In the genomic region with DNA sequence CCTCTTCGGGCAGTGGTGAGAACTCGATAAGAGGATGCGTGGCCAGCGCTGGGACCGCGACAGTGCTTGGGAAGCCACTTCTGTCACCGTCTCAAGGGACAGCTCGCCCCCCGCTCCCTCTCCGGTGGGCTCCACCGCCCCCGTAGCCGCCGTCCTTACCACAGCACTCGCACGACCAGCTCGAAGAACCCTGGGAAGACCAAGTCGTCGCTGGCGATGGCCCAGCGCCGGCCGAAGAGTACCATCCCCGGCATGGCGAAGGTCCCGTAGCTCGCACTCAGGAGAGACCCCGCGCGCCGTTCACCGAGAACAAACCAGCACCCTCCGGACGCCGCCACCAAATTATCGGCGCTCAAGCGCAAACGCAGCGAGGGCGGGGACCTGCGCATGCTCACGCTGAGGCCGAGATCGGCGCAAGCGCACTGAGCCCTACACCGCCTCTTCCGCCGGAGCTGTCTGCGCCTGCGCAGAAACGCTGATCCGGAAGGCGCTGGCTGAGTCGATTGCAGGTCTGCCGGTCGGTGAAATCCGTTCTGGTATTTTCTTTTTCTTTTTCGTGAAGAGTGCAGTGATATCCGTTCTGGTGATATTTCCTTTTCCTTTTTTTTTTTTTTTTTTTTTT, we compare ENCODE assay signal across 1 cellular context.
A peak's percentile ranks its signal among the peaks of the same experiment; 100 is the strongest.
TF ChIP-seq lines count a peak whose summit lies in the region.

A gene with protein sequence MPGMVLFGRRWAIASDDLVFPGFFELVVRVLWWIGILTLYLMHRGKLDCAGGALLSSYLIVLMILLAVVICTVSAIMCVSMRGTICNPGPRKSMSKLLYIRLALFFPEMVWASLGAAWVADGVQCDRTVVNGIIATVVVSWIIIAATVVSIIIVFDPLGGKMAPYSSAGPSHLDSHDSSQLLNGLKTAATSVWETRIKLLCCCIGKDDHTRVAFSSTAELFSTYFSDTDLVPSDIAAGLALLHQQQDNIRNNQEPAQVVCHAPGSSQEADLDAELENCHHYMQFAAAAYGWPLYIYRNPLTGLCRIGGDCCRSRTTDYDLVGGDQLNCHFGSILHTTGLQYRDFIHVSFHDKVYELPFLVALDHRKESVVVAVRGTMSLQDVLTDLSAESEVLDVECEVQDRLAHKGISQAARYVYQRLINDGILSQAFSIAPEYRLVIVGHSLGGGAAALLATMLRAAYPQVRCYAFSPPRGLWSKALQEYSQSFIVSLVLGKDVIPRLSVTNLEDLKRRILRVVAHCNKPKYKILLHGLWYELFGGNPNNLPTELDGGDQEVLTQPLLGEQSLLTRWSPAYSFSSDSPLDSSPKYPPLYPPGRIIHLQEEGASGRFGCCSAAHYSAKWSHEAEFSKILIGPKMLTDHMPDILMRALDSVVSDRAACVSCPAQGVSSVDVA (minus strand): TSS at position 366 of the 622 bp plus-strand sequence. CDS start 112 bp downstream, at position 254.

TF ChIP-seq in K562, 482 proteins besides CTCF, POLR2A, EP300 and RAD21 (continued from another document):
- TF ChIP-seq, protein P1, sequence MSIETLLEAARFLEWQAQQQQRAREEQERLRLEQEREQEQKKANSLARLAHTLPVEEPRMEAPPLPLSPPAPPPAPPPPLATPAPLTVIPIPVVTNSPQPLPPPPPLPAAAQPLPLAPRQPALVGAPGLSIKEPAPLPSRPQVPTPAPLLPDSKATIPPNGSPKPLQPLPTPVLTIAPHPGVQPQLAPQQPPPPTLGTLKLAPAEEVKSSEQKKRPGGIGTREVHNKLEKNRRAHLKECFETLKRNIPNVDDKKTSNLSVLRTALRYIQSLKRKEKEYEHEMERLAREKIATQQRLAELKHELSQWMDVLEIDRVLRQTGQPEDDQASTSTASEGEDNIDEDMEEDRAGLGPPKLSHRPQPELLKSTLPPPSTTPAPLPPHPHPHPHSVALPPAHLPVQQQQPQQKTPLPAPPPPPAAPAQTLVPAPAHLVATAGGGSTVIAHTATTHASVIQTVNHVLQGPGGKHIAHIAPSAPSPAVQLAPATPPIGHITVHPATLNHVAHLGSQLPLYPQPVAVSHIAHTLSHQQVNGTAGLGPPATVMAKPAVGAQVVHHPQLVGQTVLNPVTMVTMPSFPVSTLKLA (conservative IDR thresholded peaks at IDR 0.05): 0 out of 4 replicates have a peak, but pooled peaks of 1 of the 2 experiments have one; percentile 11
- TF ChIP-seq KLF1 (tag; IDR thresholded peaks at IDR 0.05) (no peak; the same call in 1 of the 2 replicates), YY1 (IDR thresholded peaks at IDR 0.05; ENCODE audit: borderline replicate concordance in 1 of 3, control insufficient read depth in 1 of 3, extremely low read depth in 1 of 3, insufficient read depth in 3 of 3, insufficient read length in 1 of 3, insufficient replicate concordance in 2 of 3, low read depth in 1 of 3, low read length in 2 of 3) (peak in 1 of 3 experiments; percentile 15), SRF (CRISPR knock-in tag; IDR thresholded peaks at IDR 0.05) (peak in 1 of 2 experiments; percentile 9; a peak in 1 of 4 replicates), MAZ (CRISPR knock-in tag; conservative IDR thresholded peaks at IDR 0.05 in 1 of 2, IDR thresholded peaks at IDR 0.05 in 1 of 2) (peak; percentile 9 to 47; a peak in 1 of 4 replicates), KDM4B (IDR thresholded peaks at IDR 0.05; ENCODE audit: borderline replicate concordance in 2 of 2, low read depth in 1 of 2) (peak in 1 of 2 experiments; percentile 31; a peak in 1 of 4 replicates)
